Comparison of ENCODE assay signal across 9 cellular contexts in genomic region chr3:10744098-10744465, GRCh38.
DNase-seq lines count a peak whose midpoint lies in the region; FAIRE-seq and TF ChIP-seq lines count a peak whose summit lies in the region.
"Had no signal": no experiment of that assay in that cellular context is flagged by ENCODE, and none has a peak within 500 bp of the region (broad histone marks: within the 10 kb centered on the region; RNA-seq: fewer than 3 reads in every experiment).

No MANE protein-coding gene starts in this region.

- H3K23ac ChIP-seq in H1 (ENCODE audit: insufficient read length): no peak overlapping the region

- no peak overlapping the region for H3K4me2 ChIP-seq in PC-9
- H3K4me2 ChIP-seq in H1 (ENCODE audit: insufficient read depth in 1 of 2, low read depth in 2 of 2, low read length in 2 of 2): no peak overlapping the region

- DNase-seq in AG09309 (ENCODE audit: low read depth) (no peak), GM06990 (ENCODE audit: extremely low read depth, insufficient read length) (no peak), PC-9 (peak; percentile 26 to 38), H1 (ENCODE audit: low read depth in 1 of 2, low spot score in 2 of 2) (no peak), RWPE1 (ENCODE audit: low spot score) (no peak), ovary (no peak)
- DNase-seq in activated T-helper 2 cell treated with anti-CD3 and anti-CD28 coated beads, Interferon-gamma antibody, Interleukin-2, Interleukin-4, amounts not matched to agents 10 μg/mL and 5 μg/mL and 100 μg/mL, durations not matched to agents 14 hours and 24 hours and 36 hours (ENCODE audit: low spot score): no peak
- DNase-seq in stimulated activated CD4-positive, alpha-beta T cell treated with anti-CD3 and anti-CD28 coated beads, Interleukin-4, amount 100 ng/mL, for 1 hour: no peak

- H2AFZ ChIP-seq in PC-9 (no peak overlapping the region), H1 (ENCODE audit: low read length) (no peak overlapping the region)

- H3K27ac ChIP-seq in PC-9 (no peak overlapping the region), H1 (ENCODE audit: low read depth, low read length) (no peak overlapping the region), RWPE1 (no peak overlapping the region), ovary (no peak overlapping the region)
- H3K27ac ChIP-seq: cardiac muscle cell had no signal

- TF ChIP-seq CTCF in AG09309 (IDR thresholded peaks at IDR 0.05; ENCODE audit: control insufficient read depth, insufficient read depth, low read depth, low read length, missing control alignments) (peak; percentile 7), GM06990 (IDR thresholded peaks at IDR 0.05; ENCODE audit: insufficient read depth, low read length, poor library complexity, severe bottlenecking) (peak; percentile 7), PC-9 (conservative IDR thresholded peaks at IDR 0.05) (peak; percentile 49; the same call in 1 of the 2 replicates), H1 (IDR thresholded peaks at IDR 0.05; ENCODE audit: control extremely low read depth in 1 of 3, insufficient read depth in 1 of 3, low read depth in 1 of 3, low read length in 3 of 3) (peak; percentile 7 to 35 (median 30)), RWPE1 (conservative IDR thresholded peaks at IDR 0.05; ENCODE audit: low read depth) (no peak), ovary (IDR thresholded peaks at IDR 0.05) (no peak)

- no peaks in the 10 kb centered on the region for H3K36me3 Mint-ChIP-seq in activated T-helper 2 cell treated with anti-CD3 and anti-CD28 coated beads, Interferon-gamma antibody, Interleukin-2, Interleukin-4, amounts not matched to agents 10 μg/mL and 5 μg/mL and 100 μg/mL, durations not matched to agents 14 hours and 24 hours and 36 hours (ENCODE audit: low read depth)

- no peak overlapping the region for H2BK120ac ChIP-seq in H1 (replicated peaks; ENCODE audit: low read depth, low read length)

- no peaks in the 10 kb centered on the region for H3K4me1 Mint-ChIP-seq in activated T-helper 2 cell treated with anti-CD3 and anti-CD28 coated beads, Interferon-gamma antibody, Interleukin-2, Interleukin-4, amounts not matched to agents 10 μg/mL and 5 μg/mL and 100 μg/mL, durations not matched to agents 14 hours and 24 hours and 36 hours (ENCODE audit: low read depth)

- TF ChIP-seq EP300 in H1 (IDR thresholded peaks at IDR 0.05; ENCODE audit: borderline replicate concordance in 1 of 2, low read depth in 2 of 2, low read length in 2 of 2) (no peak), ovary (IDR thresholded peaks at IDR 0.05) (no peak)

- no peak overlapping the region for H3K56ac ChIP-seq in H1 (replicated peaks; ENCODE audit: insufficient read length, low read depth, low read length)

- no peak overlapping the region for H3K9ac ChIP-seq in H1 (replicated peaks in 1 of 4; ENCODE audit: extremely low read depth in 1 of 4, low read depth in 3 of 4, low read length in 3 of 4)

- H3K4me1 ChIP-seq in PC-9 (replicated peaks; ENCODE audit: insufficient read depth): no peaks in the 10 kb centered on the region
- no peaks in the 10 kb centered on the region for H3K4me1 ChIP-seq in H1 (replicated peaks in 1 of 4; ENCODE audit: control insufficient read depth in 3 of 4, insufficient read depth in 4 of 4, low read length in 3 of 4)
- no peaks in the 10 kb centered on the region for H3K4me1 ChIP-seq in ovary (ENCODE audit: insufficient read depth)

- TF ChIP-seq POLR2A in H1 (IDR thresholded peaks at IDR 0.05; ENCODE audit: control extremely low read depth in 1 of 2, low read depth in 2 of 2, low read length in 2 of 2) (no peak), ovary (IDR thresholded peaks at IDR 0.05) (no peak)

- H2BK15ac ChIP-seq in H1 (ENCODE audit: low read length): no peak overlapping the region

- no peak overlapping the region for H2AK5ac ChIP-seq in H1 (ENCODE audit: low read depth, low read length)

- H3K4me3 Mint-ChIP-seq in activated T-helper 2 cell treated with anti-CD3 and anti-CD28 coated beads, Interferon-gamma antibody, Interleukin-2, Interleukin-4, amounts not matched to agents 10 μg/mL and 5 μg/mL and 100 μg/mL, durations not matched to agents 14 hours and 24 hours and 36 hours (ENCODE audit: low read depth): no peak overlapping the region

- no peak overlapping the region for H2BK20ac ChIP-seq in H1 (ENCODE audit: low read length)

- no TSS peak for BruUV-seq in PC-9 (replicated peaks; lab: Mats Ljungman, UMichigan)

- H4K5ac ChIP-seq in H1 (ENCODE audit: insufficient read length, low read depth, low read length): no peak overlapping the region

- H3K79me1 ChIP-seq in H1 (ENCODE audit: low read depth, low read length): no peaks in the 10 kb centered on the region

- H3K4me3 ChIP-seq in AG09309 (ENCODE audit: control insufficient read depth, low read depth, low read length) (no peak overlapping the region), GM06990 (replicated peaks; ENCODE audit: low read depth, low read length) (no peak overlapping the region), PC-9 (no peak overlapping the region), H1 (ENCODE audit: extremely low read depth in 1 of 4, insufficient read depth in 2 of 4, low read depth in 3 of 4, low read length in 4 of 4) (no peak overlapping the region), ovary (no peak overlapping the region)
- H3K4me3 ChIP-seq: cardiac muscle cell had no signal

- peak; percentile 52 to 65 for TF ChIP-seq RAD21 in H1 (IDR thresholded peaks at IDR 0.05 in 1 of 2, conservative IDR thresholded peaks at IDR 0.05 in 1 of 2; ENCODE audit: low read depth in 2 of 2, low read length in 2 of 2)

- FAIRE-seq in H1 (lab: Jason Lieb, UNC): no peak

- no peak overlapping the region for H3K18ac ChIP-seq in H1 (ENCODE audit: extremely low read depth, low read length)

- no peaks in the 10 kb centered on the region for H3F3A ChIP-seq in PC-9 (ENCODE audit: insufficient read depth, low read depth)

- H4K8ac ChIP-seq in H1 (ENCODE audit: extremely low read depth, insufficient read depth, low read length): no peak overlapping the region

- H3K9me2 ChIP-seq in PC-9 (ENCODE audit: insufficient read depth): no peaks in the 10 kb centered on the region

- no peak overlapping the region for H2BK5ac ChIP-seq in H1 (ENCODE audit: low read depth, low read length)

- POLR2A ChIA-PET in PC-9 (lab: Charles Lee; ENCODE audit: unreplicated experiment): no interaction called here
- POLR2A ChIA-PET in H1 (lab: Charles Lee; ENCODE audit: partially characterized antibody): no interaction called here
- POLR2A ChIA-PET in RWPE1 (lab: Yijun Ruan, JAX; ENCODE audit: low non-redundant PET): no interaction called here

- H3K14ac ChIP-seq in H1 (ENCODE audit: insufficient read length): no peak overlapping the region

- no peaks in the 10 kb centered on the region for H3K79me2 ChIP-seq in PC-9 (ENCODE audit: low read depth)
- no peaks in the 10 kb centered on the region for H3K79me2 ChIP-seq in H1 (ENCODE audit: control insufficient read depth in 1 of 2, insufficient read depth in 2 of 2, low read length in 2 of 2)

- H3K27ac Mint-ChIP-seq in activated T-helper 2 cell treated with anti-CD3 and anti-CD28 coated beads, Interferon-gamma antibody, Interleukin-2, Interleukin-4, amounts not matched to agents 10 μg/mL and 5 μg/mL and 100 μg/mL, durations not matched to agents 14 hours and 24 hours and 36 hours: no peak overlapping the region

- H3K9me3 ChIP-seq in PC-9 (ENCODE audit: insufficient read depth, low read depth): no peaks in the 10 kb centered on the region
- no peaks in the 10 kb centered on the region for H3K9me3 ChIP-seq in H1 (ENCODE audit: insufficient read depth in 2 of 2, low read depth in 1 of 2, low read length in 1 of 2)
- no peaks in the 10 kb centered on the region for H3K9me3 ChIP-seq in ovary

- CTCF ChIA-PET in PC-9 (lab: Charles Lee): no interaction called here
- CTCF ChIA-PET in H1 (lab: Charles Lee; ENCODE audit: partially characterized antibody): interaction anchor here (1.0 to 1.4 kb wide), 5 partner anchors 14 to 318 kb away, joined by 3 to 6 read pairs (median 3); no protein-coding TSS in a partner anchor
- CTCF ChIA-PET in RWPE1 (lab: Yijun Ruan, JAX): interaction anchor here (0.7 kb wide), 1 partner anchor 80 kb away, joined by 3 read pairs; no protein-coding TSS in a partner anchor

- WGBS in H1 (ENCODE audit: extremely low coverage in 1 of 2, insufficient coverage in 1 of 2, insufficient read length in 1 of 2, insufficient replicate concordance in 2 of 2, low coverage in 1 of 2, low lambda C conversion rate in 2 of 2, missing lambda C conversion rate in 1 of 2), 2 experiments: 74% methylated on average over 7 of the region's 7 CpGs; no CpG with 5 or more reads in 1 of the 2 experiments
- 11 to 23% (median 19%) methylated on average over 7 of the region's 7 CpGs for WGBS in ovary, 3 donors

- H3K9me3 Mint-ChIP-seq in activated T-helper 2 cell treated with anti-CD3 and anti-CD28 coated beads, Interferon-gamma antibody, Interleukin-2, Interleukin-4, amounts not matched to agents 10 μg/mL and 5 μg/mL and 100 μg/mL, durations not matched to agents 14 hours and 24 hours and 36 hours: no peaks in the 10 kb centered on the region

- H3K27me3 ChIP-seq in GM06990 (replicated peaks; ENCODE audit: control insufficient read depth, insufficient read depth, low read length) (no peaks in the 10 kb centered on the region; the same call in 1 of the 2 replicates), PC-9 (ENCODE audit: insufficient read depth, low read depth) (peaks cover 68% of the 10 kb centered on the region), H1 (replicated peaks in 1 of 4; ENCODE audit: control insufficient read depth in 3 of 4, extremely low read depth in 1 of 4, insufficient read depth in 3 of 4, low read length in 3 of 4) (no peaks in the 10 kb centered on the region; a peak in 1 of 7 replicates), ovary (no peaks in the 10 kb centered on the region)

- intact Hi-C loops in PC-9 (cut with micrococcal nuclease; ENCODE audit: unreplicated experiment): no loop called here
- intact Hi-C loops in ovary (cut with DNase I): no loop called here
- intact Hi-C loops in activated T-helper 2 cell treated with anti-CD3 and anti-CD28 coated beads, Interferon-gamma antibody, Interleukin-2, Interleukin-4, amounts not matched to agents 10 μg/mL and 5 μg/mL and 100 μg/mL, durations not matched to agents 14 hours and 24 hours and 36 hours (cut with micrococcal nuclease): no loop called here

- H3K4ac ChIP-seq in H1 (replicated peaks; ENCODE audit: insufficient read length, low read depth, low read length): no peak overlapping the region

- H3K36me3 ChIP-seq in GM06990 (ENCODE audit: control insufficient read depth, insufficient read depth, low read length) (no peaks in the 10 kb centered on the region), PC-9 (ENCODE audit: low read depth) (no peaks in the 10 kb centered on the region), H1 (ENCODE audit: control insufficient read depth in 2 of 4, insufficient read depth in 4 of 4, low read length in 3 of 4) (no peaks in the 10 kb centered on the region), ovary (no peaks in the 10 kb centered on the region)
- H3K36me3 ChIP-seq: cardiac muscle cell had no signal

- H3K23me2 ChIP-seq in H1 (ENCODE audit: low read depth, low read length): no peaks in the 10 kb centered on the region

- no peaks in the 10 kb centered on the region for H3K27me3 Mint-ChIP-seq in activated T-helper 2 cell treated with anti-CD3 and anti-CD28 coated beads, Interferon-gamma antibody, Interleukin-2, Interleukin-4, amounts not matched to agents 10 μg/mL and 5 μg/mL and 100 μg/mL, durations not matched to agents 14 hours and 24 hours and 36 hours (ENCODE audit: low read depth)

- H4K91ac ChIP-seq in H1 (replicated peaks; ENCODE audit: insufficient read length, low read length): no peak overlapping the region

- no peak overlapping the region for H2BK12ac ChIP-seq in H1 (ENCODE audit: low read depth, low read length)

- H4K20me1 ChIP-seq in PC-9 (ENCODE audit: insufficient read depth) (no peaks in the 10 kb centered on the region), H1 (replicated peaks in 1 of 2; ENCODE audit: control insufficient read depth in 1 of 2, insufficient read depth in 2 of 2, low read length in 2 of 2) (no peaks in the 10 kb centered on the region)

Comparison
In these comparisons a context has a peak if more than half of its experiments do, and no peak if none do; other contexts are left out.
1. DNase-seq: peak in PC-9 (2 of 2); none in AG09309 (single experiment), GM06990 (single experiment), H1 (0 of 2), RWPE1 (single experiment), ovary (0 of 5), activated T-helper 2 cell treated with anti-CD3 and anti-CD28 coated beads, Interferon-gamma antibody, Interleukin-2, Interleukin-4, amounts not matched to agents 10 μg/mL and 5 μg/mL and 100 μg/mL, durations not matched to agents 14 hours and 24 hours and 36 hours (single experiment) and stimulated activated CD4-positive, alpha-beta T cell treated with anti-CD3 and anti-CD28 coated beads, Interleukin-4, amount 100 ng/mL, for 1 hour (single experiment).
2. CTCF ChIP-seq: peak in AG09309 (single experiment), GM06990 (single experiment), PC-9 (single experiment) and H1 (3 of 3); none in RWPE1 (single experiment) and ovary (0 of 3).